ENCODE assay signal across 33 cellular contexts in genomic region chr13:95560387-95560786, GRCh38. TPM values are rescaled to one million over a fixed set of nuclear protein-coding genes. Genes with fewer than 3 reads are reported as not detected.
"Had no signal": no experiment of that assay in that cellular context is flagged by ENCODE, and none has a peak within 500 bp of the region (broad histone marks: within the 10 kb centered on the region; RNA-seq: fewer than 3 reads in every experiment).

No MANE protein-coding gene starts in this region.

- H3K4me3 ChIP-seq: neural progenitor cell, ovary, psoas muscle, skin epidermis, smooth muscle cell, spleen, suprapubic skin, testis, tibial artery, transverse colon, upper lobe of right lung, uterus had no signal

- H3K27ac ChIP-seq: neural progenitor cell, ovary, parathyroid adenoma, psoas muscle, skin epidermis, spleen, suprapubic skin, testis, tibial artery, transverse colon, upper lobe of right lung, uterus had no signal

- H3K4me3 Mint-ChIP-seq: natural killer cell; nephron; neural progenitor cell; stimulated activated memory B cell treated with anti-CD40 and anti-IgM and Interleukin-4, amounts not matched to agents 10 μg/mL and 1 μg/mL and 100 μg/mL, for 72 hours; stimulated activated naive CD8-positive, alpha-beta T cell treated with anti-CD3 and anti-CD28 coated beads, Interleukin-15, amount 100 ng/mL, for 72 hours; type B pancreatic cell had no signal

- H3K4me1 ChIP-seq: neural progenitor cell, parathyroid adenoma, psoas muscle, spleen, suprapubic skin, testis, tibial artery, transverse colon, upper lobe of right lung, uterus had no signal

- H3K79me2 ChIP-seq: parathyroid adenoma had no signal

- H3K36me3 Mint-ChIP-seq: natural killer cell; neural progenitor cell; stimulated activated memory B cell treated with anti-CD40 and anti-IgM and Interleukin-4, amounts not matched to agents 10 μg/mL and 1 μg/mL and 100 μg/mL, for 72 hours; type B pancreatic cell had no signal

- ATAC-seq: natural killer cell; psoas muscle; right cardiac atrium; sciatic nerve; stimulated activated memory B cell treated with anti-CD40 and anti-IgM and Interleukin-4, amounts not matched to agents 10 μg/mL and 1 μg/mL and 100 μg/mL, for 72 hours; stimulated activated naive CD8-positive, alpha-beta T cell treated with anti-CD3 and anti-CD28 coated beads, Interleukin-15, amount 100 ng/mL, for 72 hours; stimulated activated naive CD8-positive, alpha-beta T cell treated with anti-CD3 and anti-CD28 coated beads, Interleukin-15, Interleukin-2, amounts not matched to agents 100 U/mL and 50 U/mL, for 24 hours; upper lobe of right lung had no signal

- H3K4me1 Mint-ChIP-seq: natural killer cell; nephron; neural progenitor cell; stimulated activated memory B cell treated with anti-CD40 and anti-IgM and Interleukin-4, amounts not matched to agents 10 μg/mL and 1 μg/mL and 100 μg/mL, for 72 hours; stimulated activated naive CD8-positive, alpha-beta T cell treated with anti-CD3 and anti-CD28 coated beads, Interleukin-15, amount 100 ng/mL, for 72 hours had no signal

- H3K9me3 ChIP-seq: ovary, psoas muscle, spleen, suprapubic skin, testis, tibial artery, transverse colon, upper lobe of right lung, uterus had no signal

- H3K9ac ChIP-seq: neural progenitor cell, parathyroid adenoma had no signal

- H3K36me3 ChIP-seq: neural progenitor cell, ovary, spleen, suprapubic skin, tibial artery, transverse colon, upper lobe of right lung, uterus had no signal

- H3K9me3 Mint-ChIP-seq: natural killer cell; nephron; neural progenitor cell; stimulated activated memory B cell treated with anti-CD40 and anti-IgM and Interleukin-4, amounts not matched to agents 10 μg/mL and 1 μg/mL and 100 μg/mL, for 72 hours; stimulated activated naive CD8-positive, alpha-beta T cell treated with anti-CD3 and anti-CD28 coated beads, Interleukin-15, amount 100 ng/mL, for 72 hours; type B pancreatic cell had no signal

- H3K27me3 ChIP-seq: neural progenitor cell, ovary, testis, upper lobe of right lung, uterus had no signal

- H3K4me2 ChIP-seq: neural progenitor cell, smooth muscle cell had no signal

- H2AFZ ChIP-seq: neural progenitor cell, parathyroid adenoma had no signal

- H3K27ac Mint-ChIP-seq: natural killer cell; nephron; neural progenitor cell; progenitor cell of endocrine pancreas; stimulated activated memory B cell treated with anti-CD40 and anti-IgM and Interleukin-4, amounts not matched to agents 10 μg/mL and 1 μg/mL and 100 μg/mL, for 72 hours; stimulated activated naive CD8-positive, alpha-beta T cell treated with anti-CD3 and anti-CD28 coated beads, Interleukin-15, amount 100 ng/mL, for 72 hours; type B pancreatic cell had no signal

- DNase-seq: natural killer cell; occipital lobe; ovary; posterior cingulate gyrus; psoas muscle; right cardiac atrium; spleen; stimulated activated CD4-positive, alpha-beta T cell treated with anti-CD3 and anti-CD28 coated beads, Interleukin-12 subunit alpha, Interleukin-12 subunit beta, amount 100 ng/mL, for 4 hours; stimulated activated CD4-positive, alpha-beta T cell treated with anti-CD3 and anti-CD28 coated beads, Interleukin-1b, Interleukin-23, amount 100 ng/mL, for 48 hours; stimulated activated CD4-positive, alpha-beta T cell treated with anti-CD3 and anti-CD28 coated beads, Interleukin-4, amount 100 ng/mL, for 1 hour; stimulated activated CD4-positive, alpha-beta T cell treated with anti-CD3 and anti-CD28 coated beads, Interleukin-4, amount 100 ng/mL, for 4 hours; stimulated activated CD8-positive, alpha-beta memory T cell treated with anti-CD3 and anti-CD28 coated beads, Interleukin-4, amount 100 ng/mL, for 48 hours; stimulated activated naive CD4-positive, alpha-beta T cell; stimulated activated naive CD8-positive, alpha-beta T cell treated with anti-CD3 and anti-CD28 coated beads, Interleukin-15, amount 100 ng/mL, for 72 hours; stimulated activated naive CD8-positive, alpha-beta T cell treated with anti-CD3 and anti-CD28 coated beads, Interleukin-15, Interleukin-2, amounts not matched to agents 100 U/mL and 50 U/mL, for 24 hours; substantia nigra; testis; tibial artery; transverse colon; upper lobe of right lung; uterus had no signal

RNA-seq across cellular contexts. Expression of gene CLDN10, which starts 7.9 kb away (rescaled TPM):
- total RNA-seq: natural killer cell, osteoblast, sciatic nerve, transverse colon had no signal
- polyA plus RNA-seq: neural cell, smooth muscle cell had no signal
